1 cellular context compared by ENCODE assay signal in genomic region chr15:96494530-96494929, GRCh38.
TF ChIP-seq lines count a peak whose summit lies in the region.

No MANE protein-coding gene starts in this region.

TF ChIP-seq in SK-N-SH treated with all-trans-retinoic acid at 6 μM for 48 hours, 23 proteins besides CTCF, POLR2A, EP300 and RAD21 (continued from another document):
- TF ChIP-seq PATZ1 (CRISPR knock-in tag; IDR thresholded peaks at IDR 0.05; ENCODE audit: borderline replicate concordance) (no peak), CSDC2 (CRISPR knock-in tag; IDR thresholded peaks at IDR 0.05) (no peak), ZNF565 (CRISPR knock-in tag; conservative IDR thresholded peaks at IDR 0.05; ENCODE audit: low read depth) (no peak), ARNTL (CRISPR knock-in tag; IDR thresholded peaks at IDR 0.05; ENCODE audit: borderline replicate concordance, low read depth) (no peak), ISL1 (CRISPR knock-in tag; IDR thresholded peaks at IDR 0.05) (no peak), BACH2 (CRISPR knock-in tag; IDR thresholded peaks at IDR 0.05; ENCODE audit: borderline replicate concordance) (no peak), TOX (CRISPR knock-in tag; IDR thresholded peaks at IDR 0.05; ENCODE audit: borderline replicate concordance) (no peak), ESRRG (CRISPR knock-in tag; IDR thresholded peaks at IDR 0.05) (no peak), CSRNP3 (CRISPR knock-in tag; IDR thresholded peaks at IDR 0.05) (no peak), ZNF70 (CRISPR knock-in tag; IDR thresholded peaks at IDR 0.05) (no peak), ZFP3 (CRISPR knock-in tag; IDR thresholded peaks at IDR 0.05) (no peak), TCF4 (CRISPR knock-in tag; IDR thresholded peaks at IDR 0.05; ENCODE audit: borderline replicate concordance) (no peak)
- TF ChIP-seq, protein P1, sequence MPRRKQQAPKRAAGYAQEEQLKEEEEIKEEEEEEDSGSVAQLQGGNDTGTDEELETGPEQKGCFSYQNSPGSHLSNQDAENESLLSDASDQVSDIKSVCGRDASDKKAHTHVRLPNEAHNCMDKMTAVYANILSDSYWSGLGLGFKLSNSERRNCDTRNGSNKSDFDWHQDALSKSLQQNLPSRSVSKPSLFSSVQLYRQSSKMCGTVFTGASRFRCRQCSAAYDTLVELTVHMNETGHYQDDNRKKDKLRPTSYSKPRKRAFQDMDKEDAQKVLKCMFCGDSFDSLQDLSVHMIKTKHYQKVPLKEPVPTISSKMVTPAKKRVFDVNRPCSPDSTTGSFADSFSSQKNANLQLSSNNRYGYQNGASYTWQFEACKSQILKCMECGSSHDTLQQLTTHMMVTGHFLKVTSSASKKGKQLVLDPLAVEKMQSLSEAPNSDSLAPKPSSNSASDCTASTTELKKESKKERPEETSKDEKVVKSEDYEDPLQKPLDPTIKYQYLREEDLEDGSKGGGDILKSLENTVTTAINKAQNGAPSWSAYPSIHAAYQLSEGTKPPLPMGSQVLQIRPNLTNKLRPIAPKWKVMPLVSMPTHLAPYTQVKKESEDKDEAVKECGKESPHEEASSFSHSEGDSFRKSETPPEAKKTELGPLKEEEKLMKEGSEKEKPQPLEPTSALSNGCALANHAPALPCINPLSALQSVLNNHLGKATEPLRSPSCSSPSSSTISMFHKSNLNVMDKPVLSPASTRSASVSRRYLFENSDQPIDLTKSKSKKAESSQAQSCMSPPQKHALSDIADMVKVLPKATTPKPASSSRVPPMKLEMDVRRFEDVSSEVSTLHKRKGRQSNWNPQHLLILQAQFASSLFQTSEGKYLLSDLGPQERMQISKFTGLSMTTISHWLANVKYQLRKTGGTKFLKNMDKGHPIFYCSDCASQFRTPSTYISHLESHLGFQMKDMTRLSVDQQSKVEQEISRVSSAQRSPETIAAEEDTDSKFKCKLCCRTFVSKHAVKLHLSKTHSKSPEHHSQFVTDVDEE (CRISPR knock-in tag; IDR thresholded peaks at IDR 0.05) = no peak
- TF ChIP-seq, protein P2, sequence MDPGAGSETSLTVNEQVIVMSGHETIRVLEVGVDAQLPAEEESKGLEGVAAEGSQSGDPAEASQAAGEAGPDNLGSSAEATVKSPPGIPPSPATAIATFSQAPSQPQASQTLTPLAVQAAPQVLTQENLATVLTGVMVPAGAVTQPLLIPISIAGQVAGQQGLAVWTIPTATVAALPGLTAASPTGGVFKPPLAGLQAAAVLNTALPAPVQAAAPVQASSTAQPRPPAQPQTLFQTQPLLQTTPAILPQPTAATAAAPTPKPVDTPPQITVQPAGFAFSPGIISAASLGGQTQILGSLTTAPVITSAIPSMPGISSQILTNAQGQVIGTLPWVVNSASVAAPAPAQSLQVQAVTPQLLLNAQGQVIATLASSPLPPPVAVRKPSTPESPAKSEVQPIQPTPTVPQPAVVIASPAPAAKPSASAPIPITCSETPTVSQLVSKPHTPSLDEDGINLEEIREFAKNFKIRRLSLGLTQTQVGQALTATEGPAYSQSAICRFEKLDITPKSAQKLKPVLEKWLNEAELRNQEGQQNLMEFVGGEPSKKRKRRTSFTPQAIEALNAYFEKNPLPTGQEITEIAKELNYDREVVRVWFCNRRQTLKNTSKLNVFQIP (CRISPR knock-in tag; IDR thresholded peaks at IDR 0.05; ENCODE audit: borderline replicate concordance, low read depth) = no peak
